Comparison of ENCODE assay signal across 27 cellular contexts in genomic region chr2:136393515-136393914, GRCh38.
DNase-seq lines count a peak whose midpoint lies in the region; ATAC-seq and TF ChIP-seq lines count a peak whose summit lies in the region.
"Had no signal": no experiment of that assay in that cellular context is flagged by ENCODE, and none has a peak within 500 bp of the region (broad histone marks: within the 10 kb centered on the region; RNA-seq: fewer than 3 reads in every experiment).

No MANE protein-coding gene starts in this region.

- no peaks in the 10 kb centered on the region for H3K27me3 ChIP-seq in gastroesophageal sphincter
- H3K27me3 ChIP-seq: tibial nerve had no signal

- no peaks in the 10 kb centered on the region for H3K4me1 ChIP-seq in gastroesophageal sphincter
- H3K4me1 ChIP-seq: Caco-2 had no signal

- H3K36me3 ChIP-seq in gastroesophageal sphincter: no peaks in the 10 kb centered on the region
- H3K36me3 ChIP-seq: tibial nerve had no signal

- peak; percentile 40 to 51 for DNase-seq in NOMO-1 (lab: John Stamatoyannopoulos, UW; ENCODE audit: unreplicated experiment in 2 of 2)
- DNase-seq in NOMO-1 treated with dmso at 0.1 percent for 144 hours (lab: John Stamatoyannopoulos, UW; ENCODE audit: unreplicated experiment): no peak
- peak; percentile 50 for DNase-seq in SIG-M5 (lab: John Stamatoyannopoulos, UW)
- no peak for DNase-seq in foreskin melanocyte
- DNase-seq in T-helper 17 cell: no peak
- DNase-seq in T-helper 1 cell: no peak
- DNase-seq: activated CD8-positive, alpha-beta T cell treated with anti-CD3 and anti-CD28 coated beads, Interleukin-2, amount 10 ng/mL, durations not matched to agents 7 days and 5 days; activated naive CD4-positive, alpha-beta T cell treated with anti-CD3 and anti-CD28 coated beads for 36 hours; Caco-2; cerebellar nuclear complex; DMS53; GM23248; mammary epithelial cell; NCI-H1105 treated with DMSO at 0.1 percent for 48 hours; NCI-H2029; NCI-H524 treated with DMSO at 0.1 percent for 48 hours; stimulated activated CD4-positive, alpha-beta T cell treated with anti-CD3 and anti-CD28 coated beads, Interleukin-15, amount 100 ng/mL, for 24 hours; stimulated activated CD4-positive, alpha-beta T cell treated with anti-CD3 and anti-CD28 coated beads, Interleukin-4, amount 100 ng/mL, for 4 hours; T-helper 2 cell had no signal

- no peak for TF ChIP-seq POLR2A in gastroesophageal sphincter (IDR thresholded peaks at IDR 0.05)

- peaks cover 2% of the 10 kb centered on the region for H3K36me3 Mint-ChIP-seq in T-helper 17 cell (ENCODE audit: low read depth)
- H3K36me3 Mint-ChIP-seq: brain; natural killer cell treated with Interleukin-12 subunit alpha and Interleukin-12 subunit beta and Interleukin-15 and Interleukin-18, amount 100 ng/mL, for 72 hours had no signal

- TF ChIP-seq EP300 in gastroesophageal sphincter (IDR thresholded peaks at IDR 0.05): no peak

- H3K9me3 ChIP-seq in T-helper 17 cell (ENCODE audit: control insufficient read depth, low read length, poor library complexity, severe bottlenecking) (no peaks in the 10 kb centered on the region), gastroesophageal sphincter (no peaks in the 10 kb centered on the region)
- H3K9me3 ChIP-seq: Caco-2, tibial nerve had no signal

- no peak overlapping the region for H3K4me3 Mint-ChIP-seq in T-helper 17 cell
- H3K4me3 Mint-ChIP-seq: activated CD8-positive, alpha-beta T cell treated with anti-CD3 and anti-CD28 coated beads, Interleukin-2, amount 10 ng/mL, durations not matched to agents 7 days and 5 days; activated naive CD4-positive, alpha-beta T cell treated with anti-CD3 and anti-CD28 coated beads for 36 hours; brain; natural killer cell treated with Interleukin-12 subunit alpha and Interleukin-12 subunit beta and Interleukin-15 and Interleukin-18, amount 100 ng/mL, for 72 hours had no signal

- no peak overlapping the region for H3K27ac ChIP-seq in gastroesophageal sphincter
- H3K27ac ChIP-seq: 22Rv1, C4-2B, GM23248, tibial nerve had no signal

- H3K4me3 ChIP-seq in gastroesophageal sphincter: no peak overlapping the region
- H3K4me3 ChIP-seq: GM23248, tibial nerve had no signal

- 91 to 100% methylated on average over 1 of the region's 1 CpG for WGBS in gastroesophageal sphincter (ENCODE audit: low coverage in 1 of 2), 2 donors

- no peak for TF ChIP-seq CTCF in gastroesophageal sphincter (IDR thresholded peaks at IDR 0.05)

- ATAC-seq in esophagus mucosa: peak; percentile 29
- ATAC-seq in T-helper 17 cell: no peak
- ATAC-seq in gastroesophageal sphincter: no peak

- no peak overlapping the region for H3K27ac Mint-ChIP-seq in T-helper 17 cell
- H3K27ac Mint-ChIP-seq: activated CD8-positive, alpha-beta T cell treated with anti-CD3 and anti-CD28 coated beads, Interleukin-2, amount 10 ng/mL, durations not matched to agents 7 days and 5 days; brain; natural killer cell treated with Interleukin-12 subunit alpha and Interleukin-12 subunit beta and Interleukin-15 and Interleukin-18, amount 100 ng/mL, for 72 hours had no signal

- H3K27me3 Mint-ChIP-seq in T-helper 17 cell: peaks cover 8% of the 10 kb centered on the region
- H3K27me3 Mint-ChIP-seq: IgD-negative memory B cell had no signal

- peaks cover 13% of the 10 kb centered on the region for H3K4me1 Mint-ChIP-seq in T-helper 17 cell
- H3K4me1 Mint-ChIP-seq: brain had no signal

Comparison
In these comparisons a context has a peak if more than half of its experiments do, and no peak if none do; other contexts are left out.
1. DNase-seq: peak in NOMO-1 (2 of 2) and SIG-M5 (single experiment); none in NOMO-1 treated with dmso at 0.1 percent for 144 hours (single experiment), foreskin melanocyte (single experiment), T-helper 17 cell (0 of 3) and T-helper 1 cell (0 of 5).